Comparison of ENCODE assay signal across 19 cellular contexts in genomic region chr17:17866425-17866824, GRCh38.
"Had no signal": no experiment of that assay in that cellular context is flagged by ENCODE, and none has a peak within 500 bp of the region (broad histone marks: within the 10 kb centered on the region; RNA-seq: fewer than 3 reads in every experiment).

No MANE protein-coding gene starts in this region.

- H3K27ac ChIP-seq: coronary artery, neutrophil, psoas muscle, sigmoid colon, thoracic aorta had no signal

- FAIRE-seq: frontal cortex had no signal

- DNase-seq: effector CD4-positive, alpha-beta T cell; heart left ventricle; hippocampal formation; kidney glomerular epithelial cell; mammary epithelial cell; natural killer cell; psoas muscle; retina; sigmoid colon; stimulated activated CD4-positive, alpha-beta T cell treated with anti-CD3 and anti-CD28 coated beads, Interleukin-2, amount 100 ng/mL, for 24 hours; stimulated activated CD4-positive, alpha-beta T cell treated with anti-CD3 and anti-CD28 coated beads, Interleukin-4, amount 100 ng/mL, for 4 hours; stimulated activated naive B cell treated with anti-CD40 and anti-IgM and Interleukin-4, amounts not matched to agents 10 μg/mL and 1 μg/mL and 100 μg/mL, for 72 hours; stimulated activated naive CD8-positive, alpha-beta T cell treated with anti-CD3 and anti-CD28 coated beads, Interleukin-15, amount 100 ng/mL, for 72 hours; trophoblast cell had no signal

- H3K9me3 ChIP-seq: heart left ventricle, neutrophil, psoas muscle, sigmoid colon, thoracic aorta had no signal

- H3K4me1 ChIP-seq: psoas muscle had no signal

- H3K27me3 ChIP-seq: heart left ventricle, neutrophil, sigmoid colon had no signal

- H3K4me3 ChIP-seq: coronary artery, heart left ventricle, psoas muscle, sigmoid colon, skin epidermis, thoracic aorta had no signal
